25 cellular contexts compared by ENCODE assay signal in genomic region chr11:38365274-38365673, GRCh38.
"Had no signal": no experiment of that assay in that cellular context is flagged by ENCODE, and none has a peak within 500 bp of the region (broad histone marks: within the 10 kb centered on the region; RNA-seq: fewer than 3 reads in every experiment).

No MANE protein-coding gene starts in this region.

- H3K36me3 ChIP-seq: neutrophil, ovary, right lobe of liver, sigmoid colon, stomach, thoracic aorta, thyroid gland, tibial nerve, upper lobe of left lung, vagina had no signal

- FAIRE-seq: small intestine, urothelium cell line had no signal

- H3K27me3 ChIP-seq: neutrophil, ovary, right lobe of liver, sigmoid colon, stomach, thyroid gland, tibial nerve, upper lobe of left lung, vagina had no signal

- DNase-seq: nephron progenitor cell; nucleus accumbens; ovary; posterior cingulate gyrus; psoas muscle; right cardiac atrium; right lobe of liver; sigmoid colon; small intestine; stimulated activated CD4-positive, alpha-beta T cell treated with anti-CD3 and anti-CD28 coated beads, Interleukin-15, amount 100 ng/mL, for 24 hours; stimulated activated CD4-positive, alpha-beta T cell treated with anti-CD3 and anti-CD28 coated beads, Interleukin-2, amount 100 ng/mL, for 24 hours; stimulated activated CD4-positive, alpha-beta T cell treated with anti-CD3 and anti-CD28 coated beads, Interleukin-2, amount 100 ng/mL, for 48 hours; stimulated activated CD4-positive, alpha-beta T cell treated with anti-CD3 and anti-CD28 coated beads, Interleukin-4, amount 100 ng/mL, for 24 hours; stimulated activated naive B cell treated with anti-CD40 and anti-IgM and Interleukin-4, amounts not matched to agents 10 μg/mL and 1 μg/mL and 100 μg/mL, for 72 hours; stimulated activated naive CD4-positive, alpha-beta T cell treated with Interleukin-2 at 50 U/mL for 16 hours; stomach; thyroid gland; trophoblast cell; upper lobe of left lung had no signal

- H3K4me3 ChIP-seq: ovary, psoas muscle, right lobe of liver, sigmoid colon, stomach, thoracic aorta, thyroid gland, tibial nerve, upper lobe of left lung, vagina had no signal

- H3K9me3 ChIP-seq: neutrophil, ovary, psoas muscle, right lobe of liver, sigmoid colon, stomach, thoracic aorta, thyroid gland, tibial nerve, upper lobe of left lung, vagina had no signal

- H3K4me1 ChIP-seq: parathyroid adenoma, psoas muscle, right lobe of liver, stomach, thyroid gland, tibial nerve, upper lobe of left lung, vagina had no signal

- H3K9ac ChIP-seq: parathyroid adenoma had no signal

- H3K27ac ChIP-seq: neutrophil, ovary, parathyroid adenoma, psoas muscle, right lobe of liver, sigmoid colon, stomach, thoracic aorta, thyroid gland, tibial nerve, upper lobe of left lung, vagina had no signal
